8 cellular contexts compared by ENCODE assay signal in the genomic region with DNA sequence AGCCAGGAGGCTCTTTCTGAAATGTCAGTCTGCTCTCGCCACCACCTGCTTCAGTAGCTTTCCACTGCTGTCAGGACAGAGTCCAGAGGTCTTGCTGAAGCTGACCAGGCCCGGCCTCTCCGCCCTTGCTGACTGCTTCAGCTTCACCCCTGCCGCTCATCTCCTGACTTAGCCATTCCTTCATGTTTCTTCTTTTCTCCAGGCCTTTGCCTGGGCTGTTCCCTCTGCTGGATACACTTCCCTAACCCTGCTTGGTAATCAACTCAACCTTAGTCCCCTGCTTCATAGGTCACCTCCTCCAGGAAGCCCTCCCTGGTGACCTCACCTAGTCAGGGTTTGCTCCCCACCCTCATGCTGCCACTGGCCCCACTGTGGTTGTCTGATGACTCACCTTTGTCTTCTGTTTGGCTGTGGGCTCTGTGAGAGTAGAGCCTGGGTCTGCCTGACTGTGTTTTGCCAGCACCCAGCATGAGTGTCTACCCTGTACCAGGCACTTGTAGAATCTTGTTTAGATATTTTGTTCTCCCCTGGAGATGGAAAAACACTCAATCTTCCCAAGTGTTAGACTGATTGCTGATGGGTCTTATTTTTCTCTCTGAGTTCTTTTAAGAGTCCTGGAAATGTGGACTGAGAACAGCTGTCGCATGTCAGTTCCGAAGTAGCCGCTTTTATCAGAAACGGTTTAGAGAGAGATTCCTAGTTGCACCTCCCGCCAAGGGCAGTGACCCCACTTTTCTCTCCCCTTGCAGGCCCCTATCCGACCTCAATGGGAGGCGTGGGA.
DNase-seq lines count a peak whose midpoint lies in the region; ATAC-seq and TF ChIP-seq lines count a peak whose summit lies in the region.

No MANE protein-coding gene starts in this region.

- H2AFZ ChIP-seq in MM.1S (ENCODE audit: low read length) = no peak overlapping the region

- no peaks in the 10 kb centered on the region for H3K27me3 Mint-ChIP-seq in activated naive CD8-positive, alpha-beta T cell treated with anti-CD3 and anti-CD28 coated beads, Interleukin-2, amount 50 U/mL, for 24 hours

- H3K4me3 ChIP-seq in right lobe of liver (no peak overlapping the region), ascending aorta (no peak overlapping the region), MM.1S (ENCODE audit: low read length) (no peak overlapping the region)

- intact Hi-C loops in right lobe of liver (cut with DNase I) (no loop called here), ascending aorta (cut with DNase I) (no loop called here)

- H3F3A ChIP-seq in MM.1S (ENCODE audit: insufficient read depth, low read length) = no peaks in the 10 kb centered on the region

- H3K9me3 Mint-ChIP-seq in activated naive CD8-positive, alpha-beta T cell treated with anti-CD3 and anti-CD28 coated beads, Interleukin-2, amount 50 U/mL, for 24 hours = no peaks in the 10 kb centered on the region

- no peaks in the 10 kb centered on the region for H3K9me2 ChIP-seq in MM.1S (replicated peaks; ENCODE audit: insufficient read depth, low read length)

- TF ChIP-seq POLR2A in right lobe of liver (IDR thresholded peaks at IDR 0.05) = no peak

- H3K27me3 ChIP-seq in right lobe of liver (no peaks in the 10 kb centered on the region), ascending aorta (no peaks in the 10 kb centered on the region), MM.1S (replicated peaks; ENCODE audit: insufficient read depth, low read length) (no peaks in the 10 kb centered on the region)

- peaks cover 5% of the 10 kb centered on the region; the same call in 1 of the 2 replicates for H4K20me1 ChIP-seq in MM.1S (ENCODE audit: insufficient read depth, low read length)

- H3K4me1 ChIP-seq in right lobe of liver = peaks cover 0 to 14% (median 6%) of the 10 kb centered on the region in 4 donors
- peaks cover 0 to 11% of the 10 kb centered on the region in 2 donors for H3K4me1 ChIP-seq in ascending aorta
- no peaks in the 10 kb centered on the region for H3K4me1 ChIP-seq in MM.1S (ENCODE audit: low read length)

- ATAC-seq in activated naive CD8-positive, alpha-beta T cell treated with anti-CD3 and anti-CD28 coated beads, Interleukin-2, amount 50 U/mL, for 24 hours = peak; percentile 100
- ATAC-seq in right lobe of liver = peak; percentile 77 to 90 (median 86)
- ATAC-seq in HG03378 (IDR thresholded peaks at IDR 0.05; ENCODE audit: unreplicated experiment) = no peak

- no peak overlapping the region for H3K4me3 Mint-ChIP-seq in activated naive CD8-positive, alpha-beta T cell treated with anti-CD3 and anti-CD28 coated beads, Interleukin-2, amount 50 U/mL, for 24 hours

- H3K9me3 ChIP-seq in right lobe of liver (no peaks in the 10 kb centered on the region), ascending aorta (no peaks in the 10 kb centered on the region), MM.1S (replicated peaks; ENCODE audit: insufficient read depth, low read length) (no peaks in the 10 kb centered on the region)

- no peak for TF ChIP-seq CTCF in right lobe of liver (IDR thresholded peaks at IDR 0.05)
- TF ChIP-seq CTCF in ascending aorta (IDR thresholded peaks at IDR 0.05) = no peak
- no peak for TF ChIP-seq CTCF in MM.1S (IDR thresholded peaks at IDR 0.05; ENCODE audit: low read length)

- WGBS in right lobe of liver (ENCODE audit: insufficient coverage, low coverage, low lambda C conversion rate, missing lambda C conversion rate) = 52% methylated on average over 6 of the region's 11 CpGs

- no peaks in the 10 kb centered on the region for H3K36me3 ChIP-seq in right lobe of liver
- peaks cover 0 to 8% of the 10 kb centered on the region in 2 donors for H3K36me3 ChIP-seq in ascending aorta
- no peaks in the 10 kb centered on the region; the same call in 1 of the 2 replicates for H3K36me3 ChIP-seq in MM.1S (replicated peaks; ENCODE audit: insufficient read depth, low read length)

- DNase-seq in AG08396 (ENCODE audit: low spot score) (peak; percentile 77), RKO (ENCODE audit: low spot score) (peak; percentile 34), right lobe of liver (peak; percentile 49 to 74 (median 71)), ascending aorta (ENCODE audit: low spot score in 2 of 2) (no peak), MM.1S (no peak)
- peak; percentile 67 for DNase-seq in activated naive CD8-positive, alpha-beta T cell treated with anti-CD3 and anti-CD28 coated beads, Interleukin-2, amount 50 U/mL, for 24 hours
- peak; percentile 28 to 43 for DNase-seq in stimulated activated CD8-positive, alpha-beta memory T cell treated with anti-CD3 and anti-CD28 coated beads, Interleukin-7, amount 100 ng/mL, for 4 hours (ENCODE audit: low read depth in 2 of 2)

- peak overlapping the region; percentile 33 for H3K27ac Mint-ChIP-seq in activated naive CD8-positive, alpha-beta T cell treated with anti-CD3 and anti-CD28 coated beads, Interleukin-2, amount 50 U/mL, for 24 hours

- H3K9ac ChIP-seq in MM.1S (ENCODE audit: low read length) = no peak overlapping the region

- H3K27ac ChIP-seq in right lobe of liver = peak overlapping the region in 2 of 3 donors; percentile 47 to 58
- peak overlapping the region in 1 of 2 donors; percentile 43 for H3K27ac ChIP-seq in ascending aorta
- H3K27ac ChIP-seq in MM.1S (ENCODE audit: low read length) = no peak overlapping the region

- peaks cover 8% of the 10 kb centered on the region for H3K36me3 Mint-ChIP-seq in activated naive CD8-positive, alpha-beta T cell treated with anti-CD3 and anti-CD28 coated beads, Interleukin-2, amount 50 U/mL, for 24 hours (ENCODE audit: low read depth)

- no peak overlapping the region for H3K4me2 ChIP-seq in MM.1S (ENCODE audit: low read depth, low read length)

- H3K4me1 Mint-ChIP-seq in activated naive CD8-positive, alpha-beta T cell treated with anti-CD3 and anti-CD28 coated beads, Interleukin-2, amount 50 U/mL, for 24 hours = peaks cover 36% of the 10 kb centered on the region

- peaks cover 90% of the 10 kb centered on the region for H3K79me2 ChIP-seq in MM.1S (ENCODE audit: low read length)

Comparison
In these comparisons a context has a peak if more than half of its experiments do, and no peak if none do; other contexts are left out.
1. DNase-seq: peak in AG08396 (single experiment), RKO (single experiment), activated naive CD8-positive, alpha-beta T cell treated with anti-CD3 and anti-CD28 coated beads, Interleukin-2, amount 50 U/mL, for 24 hours (single experiment), right lobe of liver (3 of 3) and stimulated activated CD8-positive, alpha-beta memory T cell treated with anti-CD3 and anti-CD28 coated beads, Interleukin-7, amount 100 ng/mL, for 4 hours (2 of 2); none in ascending aorta (0 of 2) and MM.1S (single experiment).